In the genomic region with DNA sequence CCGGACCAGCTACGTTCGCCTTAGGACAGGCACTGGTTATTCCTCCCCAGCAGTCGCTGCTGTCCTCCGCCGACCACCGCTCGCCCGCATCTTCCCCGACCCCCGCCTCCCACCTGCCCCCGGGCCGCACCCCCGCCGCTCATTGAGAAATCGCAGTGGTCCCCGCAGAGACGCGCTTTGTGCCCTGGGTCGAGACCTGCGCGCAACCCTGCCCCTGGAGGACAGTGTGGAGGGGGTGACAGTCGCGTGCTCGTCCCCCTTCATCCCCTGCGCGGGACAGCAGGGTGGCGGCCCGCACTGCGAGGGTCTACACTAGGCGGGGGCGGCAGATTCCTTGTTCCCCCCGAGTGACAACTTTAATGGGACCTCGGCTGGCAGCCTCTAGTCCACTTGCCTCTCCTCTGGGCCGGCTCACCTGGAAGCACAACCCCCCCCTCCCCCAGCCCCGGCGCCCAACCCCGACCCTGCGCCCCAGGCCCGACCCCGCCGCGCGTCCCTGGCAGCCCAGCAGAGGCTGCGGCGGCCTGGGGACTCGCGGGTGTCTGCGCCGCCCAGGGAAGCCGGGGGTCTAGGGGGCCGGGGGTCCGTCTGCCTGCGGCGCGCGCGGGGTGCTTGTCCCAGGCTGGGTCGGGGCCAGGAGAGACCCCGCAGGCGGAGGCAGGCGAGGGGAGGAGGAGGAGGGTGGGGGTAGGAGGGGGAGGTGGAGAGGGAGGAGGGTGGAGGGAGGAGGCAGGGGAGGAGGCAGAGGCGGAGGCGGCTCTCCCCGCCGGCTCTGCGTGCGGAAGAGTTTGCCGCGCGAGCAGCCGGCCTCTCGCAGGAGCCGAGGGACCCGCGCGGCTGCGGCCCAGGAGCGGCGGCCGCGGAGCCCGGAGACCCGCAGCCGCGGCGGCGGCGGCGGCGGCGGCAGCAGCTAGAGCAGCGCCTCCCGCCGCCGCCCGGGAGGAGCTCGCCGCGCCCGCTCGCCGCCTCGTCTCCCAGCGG, we compare ENCODE assay signal across 10 cellular contexts. TPM values are rescaled to one million over a fixed set of nuclear protein-coding genes. Genes with fewer than 3 reads are reported as not detected.
A peak's percentile ranks its signal among the peaks of the same experiment; 100 is the strongest.
DNase-seq lines count a peak whose midpoint lies in the region; ATAC-seq, FAIRE-seq and TF ChIP-seq lines count a peak whose summit lies in the region.
"Had no signal": no experiment of that assay in that cellular context is flagged by ENCODE, and none has a peak within 500 bp of the region (broad histone marks: within the 10 kb centered on the region; RNA-seq: fewer than 3 reads in every experiment).

A gene with protein sequence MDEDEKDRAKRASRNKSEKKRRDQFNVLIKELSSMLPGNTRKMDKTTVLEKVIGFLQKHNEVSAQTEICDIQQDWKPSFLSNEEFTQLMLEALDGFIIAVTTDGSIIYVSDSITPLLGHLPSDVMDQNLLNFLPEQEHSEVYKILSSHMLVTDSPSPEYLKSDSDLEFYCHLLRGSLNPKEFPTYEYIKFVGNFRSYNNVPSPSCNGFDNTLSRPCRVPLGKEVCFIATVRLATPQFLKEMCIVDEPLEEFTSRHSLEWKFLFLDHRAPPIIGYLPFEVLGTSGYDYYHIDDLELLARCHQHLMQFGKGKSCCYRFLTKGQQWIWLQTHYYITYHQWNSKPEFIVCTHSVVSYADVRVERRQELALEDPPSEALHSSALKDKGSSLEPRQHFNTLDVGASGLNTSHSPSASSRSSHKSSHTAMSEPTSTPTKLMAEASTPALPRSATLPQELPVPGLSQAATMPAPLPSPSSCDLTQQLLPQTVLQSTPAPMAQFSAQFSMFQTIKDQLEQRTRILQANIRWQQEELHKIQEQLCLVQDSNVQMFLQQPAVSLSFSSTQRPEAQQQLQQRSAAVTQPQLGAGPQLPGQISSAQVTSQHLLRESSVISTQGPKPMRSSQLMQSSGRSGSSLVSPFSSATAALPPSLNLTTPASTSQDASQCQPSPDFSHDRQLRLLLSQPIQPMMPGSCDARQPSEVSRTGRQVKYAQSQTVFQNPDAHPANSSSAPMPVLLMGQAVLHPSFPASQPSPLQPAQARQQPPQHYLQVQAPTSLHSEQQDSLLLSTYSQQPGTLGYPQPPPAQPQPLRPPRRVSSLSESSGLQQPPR (plus strand): TSS at position 775 of the 981 bp plus-strand sequence. CDS start 84,616 bp downstream, outside the sequence.

- no CpG with 5 or more reads among the region's 105 CpGs for WGBS in gastroesophageal sphincter (ENCODE audit: low coverage in 1 of 2), 2 donors

- peak within 1 kb of the TSS; percentile 69 for H3K4me3 ChIP-seq in AG04449 (ENCODE audit: low read depth, low read length)
- H3K4me3 ChIP-seq in gastroesophageal sphincter, result peak within 1 kb of the TSS; percentile 80 to 84
- H3K4me3 ChIP-seq in neuron (ENCODE audit: low read length), result peak within 1 kb of the TSS; percentile 36

- no peak for FAIRE-seq in GM12891 (lab: Jason Lieb, UNC)
- FAIRE-seq: colon, GM18507 had no signal

- no peaks in the 10 kb centered on the region for H3K9me3 Mint-ChIP-seq in activated T-cell treated with anti-CD3 and anti-CD28 coated beads, Interleukin-2, amount 50 U/mL, for 72 hours

- H3K27me3 ChIP-seq in gastroesophageal sphincter (peaks cover 7% of the 10 kb centered on the region), neuron (ENCODE audit: insufficient read depth, low read length) (peaks cover 79% of the 10 kb centered on the region)

- no peaks in the 10 kb centered on the region for H3K9me3 ChIP-seq in gastroesophageal sphincter
- no peaks in the 10 kb centered on the region for H3K9me3 ChIP-seq in neuron (ENCODE audit: low read length)

- H3K27me3 Mint-ChIP-seq in activated T-cell treated with anti-CD3 and anti-CD28 coated beads, Interleukin-2, amount 50 U/mL, for 72 hours (ENCODE audit: low read depth), result peaks cover 44% of the 10 kb centered on the region

- peaks cover 27% of the 10 kb centered on the region for H3K4me1 Mint-ChIP-seq in activated T-cell treated with anti-CD3 and anti-CD28 coated beads, Interleukin-2, amount 50 U/mL, for 72 hours (ENCODE audit: low read depth)

- DNase-seq in AG04449 (ENCODE audit: low read depth, low spot score), result no peak
- DNase-seq in HPDE6-E6E7 (ENCODE audit: extremely low spot score), result peak; percentile 40
- DNase-seq in activated T-cell treated with anti-CD3 and anti-CD28 coated beads, Interleukin-2, amount 50 U/mL, for 72 hours, result peak; percentile 27 to 39
- no peak for DNase-seq in GM12891 (ENCODE audit: insufficient read length, low spot score)
- no peak for DNase-seq in NCI-H2029 (lab: John Stamatoyannopoulos, UW)
- DNase-seq in NCI-H1694 (lab: John Stamatoyannopoulos, UW), result no peak

- TF ChIP-seq EP300 in gastroesophageal sphincter (IDR thresholded peaks at IDR 0.05), result no peak

- H3K4me1 ChIP-seq in gastroesophageal sphincter, result peaks cover 0 to 59% (median 0%) of the 10 kb centered on the region in 3 donors
- peaks cover 10% of the 10 kb centered on the region for H3K4me1 ChIP-seq in neuron (ENCODE audit: insufficient read depth, low read length)

- H3K4me3 Mint-ChIP-seq in activated T-cell treated with anti-CD3 and anti-CD28 coated beads, Interleukin-2, amount 50 U/mL, for 72 hours, result peak within 1 kb of the TSS; percentile 71 to 83

- POLR2A ChIA-PET in AG04449 (lab: Yijun Ruan, JAX), result no interaction called here

- H3K27ac Mint-ChIP-seq in activated T-cell treated with anti-CD3 and anti-CD28 coated beads, Interleukin-2, amount 50 U/mL, for 72 hours, result no peak within 1 kb of the TSS

- ATAC-seq in activated T-cell treated with anti-CD3 and anti-CD28 coated beads, Interleukin-2, amount 50 U/mL, for 72 hours (replicated peaks in 1 of 2), result peak; percentile 63 to 70
- peak; percentile 63 for ATAC-seq in gastroesophageal sphincter

- H3K36me3 ChIP-seq in gastroesophageal sphincter (no peaks in the 10 kb centered on the region), neuron (ENCODE audit: insufficient read depth, low read length) (no peaks in the 10 kb centered on the region)

- peak within 1 kb of the TSS; percentile 63 for H2AFZ ChIP-seq in neuron (ENCODE audit: low read depth, low read length)

- H3K27ac ChIP-seq in gastroesophageal sphincter, result peak within 1 kb of the TSS; percentile 92 to 97 (median 94)

- no peaks in the 10 kb centered on the region for H3K36me3 Mint-ChIP-seq in activated T-cell treated with anti-CD3 and anti-CD28 coated beads, Interleukin-2, amount 50 U/mL, for 72 hours (ENCODE audit: insufficient read depth in 2 of 2)

- no peak for TF ChIP-seq CTCF in AG04449 (IDR thresholded peaks at IDR 0.05; ENCODE audit: insufficient read depth, low read length, missing control alignments)
- TF ChIP-seq CTCF in gastroesophageal sphincter (IDR thresholded peaks at IDR 0.05), result no peak

- TF ChIP-seq POLR2A in gastroesophageal sphincter (IDR thresholded peaks at IDR 0.05) (no peak), GM12891 (IDR thresholded peaks at IDR 0.05; ENCODE audit: low read depth, low read length) (no peak)

- CTCF ChIA-PET in AG04449 (lab: Yijun Ruan, JAX), result interaction anchor here (0.6 to 2.3 kb wide), 6 partner anchors 7 to 183 kb away, joined by 3 to 13 read pairs (median 3); partner anchors contain the start of gene RPL31

TF ChIP-seq in GM12891, 5 proteins besides CTCF, POLR2A, EP300 and RAD21:
- no peak for TF ChIP-seq POU2F2 (IDR thresholded peaks at IDR 0.05; ENCODE audit: low read depth, low read length)
- no peak for TF ChIP-seq PAX5 (IDR thresholded peaks at IDR 0.05; ENCODE audit: insufficient read depth, low read length, severe bottlenecking)
- TF ChIP-seq SPI1 (IDR thresholded peaks at IDR 0.05; ENCODE audit: low read depth, low read length), result no peak
- TF ChIP-seq TAF1 (IDR thresholded peaks at IDR 0.05; ENCODE audit: low read depth, low read length), result no peak
- no peak for TF ChIP-seq POLR2AphosphoS5 (IDR thresholded peaks at IDR 0.05; ENCODE audit: low read depth, low read length)

RNA-seq across cellular contexts. Expression of the gene that starts here (rescaled TPM):
- 1 to 10 TPM; 4.8 to 8.4 TPM for total RNA-seq in activated T-cell treated with anti-CD3 and anti-CD28 coated beads, Interleukin-2, amount 50 U/mL, for 72 hours
- 10 to 100 TPM; 11.8 to 46.5 (median 21.7) TPM for total RNA-seq in gastroesophageal sphincter
- not detected for polyA plus RNA-seq in GM12891 (2012; ENCODE audit: low read depth, missing spikeins)

Comparison
In these comparisons a context has a peak if more than half of its experiments do, and no peak if none do; other contexts are left out.
1. DNase-seq: peak in HPDE6-E6E7 (single experiment) and activated T-cell treated with anti-CD3 and anti-CD28 coated beads, Interleukin-2, amount 50 U/mL, for 72 hours (2 of 2); none in AG04449 (single experiment), GM12891 (single experiment), NCI-H2029 (single experiment) and NCI-H1694 (single experiment).
2. Peak in every context shown above with its lines, with median percentiles within 50 percentile points of each other: H3K4me3 ChIP-seq.